In genomic region chr17:42832934-42833770, GRCh38 we compare ENCODE assay signal across 8 cellular contexts. TPM values are rescaled to one million over a fixed set of nuclear protein-coding genes. Genes with fewer than 3 reads are reported as not detected.
DNase-seq lines count a peak whose midpoint lies in the region; ATAC-seq and TF ChIP-seq lines count a peak whose summit lies in the region.

PSME3 (plus strand) TSS chr17:42833397; CDS start chr17:42833632, 235 bp downstream.

- TF ChIP-seq CTCF in epithelial cell of proximal tubule (conservative IDR thresholded peaks at IDR 0.05; ENCODE audit: low read depth, low read length): peak; percentile 13

- H3K4me1 ChIP-seq in mucosa of rectum (ENCODE audit: control insufficient read depth in 2 of 2, insufficient read depth in 2 of 2, low read length in 2 of 2): peaks cover 11 to 16% of the 10 kb centered on the region in 2 donors

- H3K36me3 ChIP-seq in mucosa of rectum (ENCODE audit: control insufficient read depth in 2 of 2, insufficient read depth in 2 of 2, low read length in 2 of 2): peaks cover 13 to 19% of the 10 kb centered on the region in 2 donors

- peak; percentile 70 for ATAC-seq in GM21515 (IDR thresholded peaks at IDR 0.05; ENCODE audit: unreplicated experiment)

- H3K4me3 ChIP-seq in epithelial cell of proximal tubule (ENCODE audit: low read depth, low read length): peak within 1 kb of the TSS; percentile 94
- H3K4me3 ChIP-seq in mucosa of rectum (ENCODE audit: low read length in 2 of 2): peak within 1 kb of the TSS; percentile 93 to 99

- peak within 1 kb of the TSS; percentile 69 to 87 for H3K27ac ChIP-seq in mucosa of rectum (ENCODE audit: low read depth in 2 of 2, low read length in 2 of 2)

- H3K9me3 ChIP-seq in mucosa of rectum (ENCODE audit: control insufficient read depth in 2 of 2, low read length in 2 of 2): no peaks in the 10 kb centered on the region

- DNase-seq in DMS 273 treated with DMSO at 0.1 percent for 48 hours (lab: John Stamatoyannopoulos, UW) (peak; percentile 75), HuH-7.5 (ENCODE audit: low spot score) (peak; percentile 80), OCI-M1 (lab: John Stamatoyannopoulos, UW) (peak; percentile 91), activated T-cell treated with anti-CD3 and anti-CD28 coated beads for 48 hours (ENCODE audit: low read depth) (peak; percentile 86), epithelial cell of proximal tubule (ENCODE audit: low read depth) (no peak)
- peak; percentile 94 for DNase-seq in stimulated activated CD8-positive, alpha-beta memory T cell treated with anti-CD3 and anti-CD28 coated beads, Interleukin-4, amount 100 ng/mL, for 48 hours

- H3K27me3 ChIP-seq in mucosa of rectum (ENCODE audit: control insufficient read depth in 2 of 2, insufficient read depth in 2 of 2, low read length in 2 of 2): no peaks in the 10 kb centered on the region

- H3K9ac ChIP-seq in mucosa of rectum (ENCODE audit: low read depth in 1 of 2, low read length in 2 of 2): peak within 1 kb of the TSS; percentile 93 to 94

RNA-seq across cellular contexts. Expression of gene PSME3, which starts in this region (rescaled TPM):
- total RNA-seq in epithelial cell of proximal tubule: 126 and 190 TPM in 2 replicates
